In the genomic region with DNA sequence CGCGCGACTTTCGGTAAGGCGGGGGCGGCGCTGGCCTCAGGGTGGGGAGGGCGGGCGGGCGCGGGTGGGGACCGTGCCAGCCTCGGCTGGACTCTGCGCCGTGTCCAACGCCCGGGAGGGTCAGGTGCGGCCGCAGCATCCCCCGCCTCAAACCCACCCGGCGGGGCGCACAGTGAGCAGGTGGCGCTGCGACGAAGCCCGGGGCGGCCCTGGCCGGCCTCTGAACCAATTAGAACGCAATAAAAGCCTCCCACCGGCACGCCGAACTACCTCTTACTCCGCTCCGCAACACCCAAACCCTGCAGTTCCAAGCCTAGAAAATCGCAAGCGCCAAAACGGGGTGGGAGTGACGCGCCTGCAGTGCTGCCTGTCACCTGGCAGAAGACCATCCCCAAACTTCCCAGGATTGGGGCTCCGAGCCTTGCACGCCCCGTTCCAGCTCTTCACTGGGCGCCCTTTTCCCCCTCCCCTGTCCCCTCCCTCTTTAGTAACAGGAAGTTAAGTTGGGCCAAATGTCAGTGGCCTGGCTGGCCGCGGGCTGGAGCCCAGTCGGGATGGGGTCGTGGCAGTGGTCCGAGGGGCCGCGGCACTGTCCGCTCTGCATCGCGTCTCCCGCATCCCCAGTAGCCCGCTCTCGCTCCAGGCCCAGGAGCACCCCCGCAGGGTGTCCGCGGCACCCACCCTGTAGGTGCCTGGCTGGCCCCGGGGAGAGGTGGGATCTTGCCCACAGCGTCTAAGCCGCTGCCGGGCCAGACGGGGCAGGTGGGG, we compare ENCODE assay signal across 8 cellular contexts. TPM values are rescaled to one million over a fixed set of nuclear protein-coding genes. Genes with fewer than 3 reads are reported as not detected.
DNase-seq lines count a peak whose midpoint lies in the region; ATAC-seq and TF ChIP-seq lines count a peak whose summit lies in the region.

No MANE protein-coding gene starts in this region.

- no peaks in the 10 kb centered on the region for H3K27me3 Mint-ChIP-seq in activated naive CD4-positive, alpha-beta T cell treated with anti-CD3 and anti-CD28 coated beads for 36 hours (ENCODE audit: low read depth)

- 12% methylated on average over 47 of the region's 65 CpGs for WGBS in prostate gland

- H3K27ac Mint-ChIP-seq in activated naive CD4-positive, alpha-beta T cell treated with anti-CD3 and anti-CD28 coated beads for 36 hours = no peak overlapping the region

- intact Hi-C loops in activated naive CD4-positive, alpha-beta T cell treated with anti-CD3 and anti-CD28 coated beads for 36 hours (cut with micrococcal nuclease) = loop anchor here (1.0 kb wide), 2 partner anchors 46 to 113 kb away; no protein-coding TSS in a partner anchor
- intact Hi-C loops in Right ventricle myocardium superior (cut with DNase I) (no loop called here), prostate gland (cut with DNase I) (no loop called here)

- H3K36me3 Mint-ChIP-seq in activated naive CD4-positive, alpha-beta T cell treated with anti-CD3 and anti-CD28 coated beads for 36 hours (ENCODE audit: low read depth) = no peaks in the 10 kb centered on the region

- peak; percentile 34 for ATAC-seq in Right ventricle myocardium superior (ENCODE audit: poor library complexity)

- POLR2A ChIA-PET in HEK293 (lab: Yijun Ruan, JAX) = interaction anchor here (1.4 kb wide), 1 partner anchor 23 kb away, joined by 4 read pairs; no protein-coding TSS in a partner anchor

- no peak for TF ChIP-seq POLR2A in NB4 (IDR thresholded peaks at IDR 0.05; ENCODE audit: extremely low read depth, insufficient read length)
- TF ChIP-seq POLR2A in prostate gland (IDR thresholded peaks at IDR 0.05) = peak; percentile 35

- no peaks in the 10 kb centered on the region for H3K36me3 ChIP-seq in HEK293 (ENCODE audit: control insufficient read depth in 2 of 2, insufficient read depth in 1 of 2, low read length in 2 of 2)
- H3K36me3 ChIP-seq in prostate gland = no peaks in the 10 kb centered on the region

- peak overlapping the region; percentile 67 for H3K4me3 Mint-ChIP-seq in activated naive CD4-positive, alpha-beta T cell treated with anti-CD3 and anti-CD28 coated beads for 36 hours

- peak; percentile 55 for DNase-seq in NCI-H2227 (lab: John Stamatoyannopoulos, UW; ENCODE audit: unreplicated experiment)
- DNase-seq in NCI-H2227 treated with DMSO at 0.1 percent for 48 hours (lab: John Stamatoyannopoulos, UW) = no peak
- DNase-seq in NB4 (ENCODE audit: low read depth) = peak; percentile 55
- peak; percentile 25 for DNase-seq in activated naive CD4-positive, alpha-beta T cell treated with anti-CD3 and anti-CD28 coated beads for 36 hours
- DNase-seq in Right ventricle myocardium superior = peak; percentile 54
- DNase-seq in prostate gland (ENCODE audit: low spot score) = no peak
- DNase-seq in AG20443 (ENCODE audit: low spot score) = no peak

- TF ChIP-seq CTCF in HEK293 (tag by site-specific recombination; IDR thresholded peaks at IDR 0.05) (no peak), NB4 (IDR thresholded peaks at IDR 0.05; ENCODE audit: low read depth, low read length) (no peak), prostate gland (IDR thresholded peaks at IDR 0.05) (no peak)

- H3K9me3 ChIP-seq in HEK293 (ENCODE audit: control insufficient read depth, insufficient read depth, low read depth, low read length) = no peaks in the 10 kb centered on the region
- H3K9me3 ChIP-seq in prostate gland = no peaks in the 10 kb centered on the region

- H3K4me1 Mint-ChIP-seq in activated naive CD4-positive, alpha-beta T cell treated with anti-CD3 and anti-CD28 coated beads for 36 hours (ENCODE audit: low read depth) = peaks cover 25% of the 10 kb centered on the region

- H3K4me1 ChIP-seq in HEK293 (ENCODE audit: control insufficient read depth, insufficient read depth, low read length) = no peaks in the 10 kb centered on the region
- H3K4me1 ChIP-seq in prostate gland (replicated peaks) = no peaks in the 10 kb centered on the region

- no peaks in the 10 kb centered on the region for H3K9me3 Mint-ChIP-seq in activated naive CD4-positive, alpha-beta T cell treated with anti-CD3 and anti-CD28 coated beads for 36 hours

- H3K4me3 ChIP-seq in HEK293 (ENCODE audit: low read depth, low read length) (peak overlapping the region; percentile 44), NB4 (ENCODE audit: low read depth, low read length) (peak overlapping the region; percentile 54), prostate gland (peak overlapping the region; percentile 78 to 81)

- CTCF ChIA-PET in HEK293 (lab: Yijun Ruan, JAX) = no interaction called here
- CTCF ChIA-PET in activated naive CD4-positive, alpha-beta T cell treated with anti-CD3 and anti-CD28 coated beads for 36 hours (lab: Charles Lee) = interaction anchor here (0.5 to 3.6 kb wide), 3 partner anchors 47 to 171 kb away, joined by 6 to 15 read pairs (median 13); no protein-coding TSS in a partner anchor

- H3K27me3 ChIP-seq in prostate gland (replicated peaks; ENCODE audit: insufficient read depth) = no peaks in the 10 kb centered on the region

- H3K27ac ChIP-seq in HEK293 (ENCODE audit: extremely low read depth, low read depth, low read length) (no peak overlapping the region), prostate gland (peak overlapping the region; percentile 67 to 81)

TF ChIP-seq in HEK293, 187 proteins besides CTCF, POLR2A, EP300 and RAD21:
- peak; percentile 54 for TF ChIP-seq SP2 (tag by site-specific recombination; IDR thresholded peaks at IDR 0.05)
- no peak for TF ChIP-seq ZNF488 (tag by site-specific recombination; IDR thresholded peaks at IDR 0.05)
- TF ChIP-seq ZNF600 (tag by site-specific recombination; IDR thresholded peaks at IDR 0.05) = peak; percentile 70; the same call in 1 of the 2 replicates
- 0 out of 2 replicates have a peak, but pooled peaks have one; percentile 5 for TF ChIP-seq EGR2 (tag by site-specific recombination; IDR thresholded peaks at IDR 0.05; ENCODE audit: low read depth)
- TF ChIP-seq ZFHX2 (tag by site-specific recombination; conservative IDR thresholded peaks at IDR 0.05) = 0 out of 2 replicates have a peak, but pooled peaks have one; percentile 6
- peak; percentile 21; the same call in 1 of the 2 replicates for TF ChIP-seq KLF9 (tag by site-specific recombination; IDR thresholded peaks at IDR 0.05; ENCODE audit: low read depth)
- TF ChIP-seq, protein P1, sequence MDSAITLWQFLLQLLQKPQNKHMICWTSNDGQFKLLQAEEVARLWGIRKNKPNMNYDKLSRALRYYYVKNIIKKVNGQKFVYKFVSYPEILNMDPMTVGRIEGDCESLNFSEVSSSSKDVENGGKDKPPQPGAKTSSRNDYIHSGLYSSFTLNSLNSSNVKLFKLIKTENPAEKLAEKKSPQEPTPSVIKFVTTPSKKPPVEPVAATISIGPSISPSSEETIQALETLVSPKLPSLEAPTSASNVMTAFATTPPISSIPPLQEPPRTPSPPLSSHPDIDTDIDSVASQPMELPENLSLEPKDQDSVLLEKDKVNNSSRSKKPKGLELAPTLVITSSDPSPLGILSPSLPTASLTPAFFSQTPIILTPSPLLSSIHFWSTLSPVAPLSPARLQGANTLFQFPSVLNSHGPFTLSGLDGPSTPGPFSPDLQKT (IDR thresholded peaks at IDR 0.05; ENCODE audit: borderline replicate concordance, low read depth, low read length) = no peak
- TF ChIP-seq ZBTB26 (tag by site-specific recombination; optimal IDR thresholded peaks at IDR 0.05) = peak; percentile 22
- peak; percentile 60 for TF ChIP-seq ZNF335 (tag by site-specific recombination; conservative IDR thresholded peaks at IDR 0.05)

RNA-seq across cellular contexts. Expression of gene MICAL2, which starts 0.5 kb away (rescaled TPM):
- total RNA-seq in activated naive CD4-positive, alpha-beta T cell treated with anti-CD3 and anti-CD28 coated beads for 36 hours = 10 to 100 TPM; 48.7 to 54.6 TPM
- 34.8 TPM for total RNA-seq in Right ventricle myocardium superior
- total RNA-seq in prostate gland = 100 to 1,000 TPM in 1 of 2 donors, 10 to 100 TPM in 1; 13.1 to 285 TPM

Comparison
In these comparisons a context has a peak if more than half of its experiments do, and no peak if none do; other contexts are left out.
1. DNase-seq: peak in NCI-H2227 (single experiment), NB4 (single experiment), activated naive CD4-positive, alpha-beta T cell treated with anti-CD3 and anti-CD28 coated beads for 36 hours (single experiment) and Right ventricle myocardium superior (single experiment); none in NCI-H2227 treated with DMSO at 0.1 percent for 48 hours (single experiment), prostate gland (single experiment) and AG20443 (single experiment).
2. Peak in every context shown above with its lines, with median percentiles within 50 percentile points of each other: H3K4me3 ChIP-seq.